Comparison of ENCODE assay signal across 26 cellular contexts in genomic region chr14:72538387-72538786, GRCh38.
"Had no signal": no experiment of that assay in that cellular context is flagged by ENCODE, and none has a peak within 500 bp of the region (broad histone marks: within the 10 kb centered on the region; RNA-seq: fewer than 3 reads in every experiment).

No MANE protein-coding gene starts in this region.

- DNase-seq: naive thymus-derived CD4-positive, alpha-beta T cell; nucleus accumbens; pancreas; right cardiac atrium; right lobe of liver; sigmoid colon; small intestine; stimulated activated CD4-positive, alpha-beta T cell treated with anti-CD3 and anti-CD28 coated beads, Interleukin-15, amount 100 ng/mL, for 24 hours; stimulated activated CD4-positive, alpha-beta T cell treated with anti-CD3 and anti-CD28 coated beads, Interleukin-2, amount 100 ng/mL, for 24 hours; stimulated activated CD4-positive, alpha-beta T cell treated with anti-CD3 and anti-CD28 coated beads, Interleukin-4, amount 100 ng/mL, for 1 hour; stimulated activated CD4-positive, alpha-beta T cell treated with anti-CD3 and anti-CD28 coated beads, Interleukin-4, amount 100 ng/mL, for 4 hours; stimulated activated CD8-positive, alpha-beta memory T cell treated with anti-CD3 and anti-CD28 coated beads, Interleukin-4, amount 100 ng/mL, for 48 hours; stimulated activated naive CD4-positive, alpha-beta T cell; stomach; thyroid gland; trophoblast cell; upper lobe of left lung had no signal

- H3K27ac Mint-ChIP-seq: naive thymus-derived CD4-positive, alpha-beta T cell; neural progenitor cell; stimulated activated memory B cell treated with anti-CD40 and anti-IgM and Interleukin-4, amounts not matched to agents 10 μg/mL and 1 μg/mL and 100 μg/mL, for 72 hours; stimulated activated naive CD8-positive, alpha-beta T cell treated with anti-CD3 and anti-CD28 coated beads, Interleukin-15, Interleukin-2, amounts not matched to agents 100 ng/mL and 50 ng/mL, for 24 hours had no signal

- H3K27me3 ChIP-seq: neural progenitor cell, pancreas, right lobe of liver, thyroid gland, tibial nerve, upper lobe of left lung, vagina had no signal

- H3K4me1 ChIP-seq: pancreas, prostate gland, right lobe of liver, sigmoid colon, thyroid gland, vagina had no signal

- H3K4me3 ChIP-seq: neural progenitor cell, pancreas, prostate gland, right lobe of liver, sigmoid colon, stomach, thoracic aorta, thyroid gland, tibial nerve, upper lobe of left lung, vagina had no signal

- ATAC-seq: naive thymus-derived CD4-positive, alpha-beta T cell; pancreas; right cardiac atrium; right lobe of liver; stimulated activated memory B cell treated with anti-CD40 and anti-IgM and Interleukin-4, amounts not matched to agents 10 μg/mL and 1 μg/mL and 100 μg/mL, for 72 hours had no signal

- H3K9me3 ChIP-seq: neutrophil, pancreas, prostate gland, right lobe of liver, sigmoid colon, thyroid gland, vagina had no signal

- H3K27ac ChIP-seq: neural progenitor cell, neutrophil, pancreas, prostate gland, right lobe of liver, sigmoid colon, stomach, thoracic aorta, thyroid gland, tibial nerve, upper lobe of left lung, vagina had no signal

- H3K4me3 Mint-ChIP-seq: naive thymus-derived CD4-positive, alpha-beta T cell; nephron; neural progenitor cell; stimulated activated memory B cell treated with anti-CD40 and anti-IgM and Interleukin-4, amounts not matched to agents 10 μg/mL and 1 μg/mL and 100 μg/mL, for 72 hours; stimulated activated naive CD8-positive, alpha-beta T cell treated with anti-CD3 and anti-CD28 coated beads, Interleukin-15, Interleukin-2, amounts not matched to agents 100 ng/mL and 50 ng/mL, for 24 hours had no signal

- H3K36me3 ChIP-seq: neural progenitor cell, neutrophil, pancreas, prostate gland, right lobe of liver, sigmoid colon, stomach, thoracic aorta, thyroid gland, tibial nerve, upper lobe of left lung, vagina had no signal

- FAIRE-seq: pancreas, small intestine had no signal

- H3K27me3 Mint-ChIP-seq: stimulated activated memory B cell treated with anti-CD40 and anti-IgM and Interleukin-4, amounts not matched to agents 10 μg/mL and 1 μg/mL and 100 μg/mL, for 72 hours; stimulated activated naive CD8-positive, alpha-beta T cell treated with anti-CD3 and anti-CD28 coated beads, Interleukin-15, Interleukin-2, amounts not matched to agents 100 ng/mL and 50 ng/mL, for 24 hours had no signal
